In genomic region chr1:173297798-173298391, GRCh38 we compare ENCODE assay signal across 1 cellular context.
TF ChIP-seq lines count a peak whose summit lies in the region.

No MANE protein-coding gene starts in this region.

TF ChIP-seq in GM12878, 131 proteins besides CTCF, POLR2A, EP300 and RAD21 (continued from another document):
- TF ChIP-seq MTA2 (IDR thresholded peaks at IDR 0.05; ENCODE audit: low read depth) (peak; percentile 95), PKNOX1 (IDR thresholded peaks at IDR 0.05) (peak; percentile 82), EGR1 (IDR thresholded peaks at IDR 0.05; ENCODE audit: borderline replicate concordance in 1 of 2, low read depth in 2 of 2, low read length in 2 of 2) (no peak), MYC (IDR thresholded peaks at IDR 0.05; ENCODE audit: insufficient read depth, insufficient read length, insufficient replicate concordance, low read length, severe bottlenecking) (no peak), NR2F1 (conservative IDR thresholded peaks at IDR 0.05) (peak; percentile 92), MAX (IDR thresholded peaks at IDR 0.05; ENCODE audit: low read depth, low read length) (no peak), HDAC6 (IDR thresholded peaks at IDR 0.05; ENCODE audit: unreplicated experiment) (no peak), ATF3 (IDR thresholded peaks at IDR 0.05; ENCODE audit: borderline replicate concordance, extremely low read depth, low read depth, low read length) (no peak), MEF2A (IDR thresholded peaks at IDR 0.05; ENCODE audit: insufficient read depth, low read depth, low read length) (peak; percentile 80), CUX1 (IDR thresholded peaks at IDR 0.05; ENCODE audit: insufficient replicate concordance, low read depth, low read length) (peak; percentile 73), IRF3 (IDR thresholded peaks at IDR 0.05) (no peak), CHD2 (IDR thresholded peaks at IDR 0.05; ENCODE audit: borderline replicate concordance, low read depth, low read length) (0 out of 2 replicates have a peak, but pooled peaks have one; percentile 46), RELA (IDR thresholded peaks at IDR 0.05; ENCODE audit: borderline replicate concordance, partially characterized antibody) (peak; percentile 45), POLR2AphosphoS5 (IDR thresholded peaks at IDR 0.05; ENCODE audit: low read length) (no peak), FOXK2 (IDR thresholded peaks at IDR 0.05) (no peak), MYB (IDR thresholded peaks at IDR 0.05; ENCODE audit: borderline replicate concordance, low read depth, low read length) (no peak), CBX3 (IDR thresholded peaks at IDR 0.05; ENCODE audit: borderline replicate concordance, low read depth) (no peak), SUZ12 (IDR thresholded peaks at IDR 0.05; ENCODE audit: unreplicated experiment) (no peak), ETV6 (conservative IDR thresholded peaks at IDR 0.05 in 1 of 2, IDR thresholded peaks at IDR 0.05 in 1 of 2; ENCODE audit: borderline replicate concordance in 1 of 2, low read depth in 1 of 2) (peak in 1 of 2 experiments; percentile 93; a peak in 2 of 4 replicates), FOXM1 (IDR thresholded peaks at IDR 0.05; ENCODE audit: low read depth, low read length) (peak; percentile 94; the same call in 1 of the 2 replicates), ZBTB4 (CRISPR knock-in tag; IDR thresholded peaks at IDR 0.05) (no peak), POLR2AphosphoS2 (IDR thresholded peaks at IDR 0.05; ENCODE audit: low read depth, low read length) (no peak), SREBF1 (IDR thresholded peaks at IDR 0.05; ENCODE audit: low read length) (no peak), ZNF384 (IDR thresholded peaks at IDR 0.05; ENCODE audit: borderline replicate concordance, low read depth, low read length) (no peak), ELK1 (IDR thresholded peaks at IDR 0.05; ENCODE audit: low read depth, low read length) (no peak), TCF12 (IDR thresholded peaks at IDR 0.05; ENCODE audit: low read depth, low read length) (peak; percentile 18; the same call in 1 of the 2 replicates), NR2C2 (IDR thresholded peaks at IDR 0.05; ENCODE audit: borderline replicate concordance, control insufficient read depth, insufficient read length, low read depth) (no peak), ATF2 (IDR thresholded peaks at IDR 0.05; ENCODE audit: low read length) (peak; percentile 93), ESRRA (IDR thresholded peaks at IDR 0.05; ENCODE audit: low read length) (no peak), NFXL1 (IDR thresholded peaks at IDR 0.05; ENCODE audit: borderline replicate concordance) (no peak), STAT1 (conservative IDR thresholded peaks at IDR 0.05) (no peak), BCLAF1 (IDR thresholded peaks at IDR 0.05) (no peak), YBX1 (IDR thresholded peaks at IDR 0.05) (no peak), KDM1A (IDR thresholded peaks at IDR 0.05; ENCODE audit: borderline replicate concordance) (no peak), MTA3 (IDR thresholded peaks at IDR 0.05; ENCODE audit: borderline replicate concordance, low read length) (peak; percentile 97), YY1 (IDR thresholded peaks at IDR 0.05; ENCODE audit: low read depth, low read length) (no peak), PBX3 (IDR thresholded peaks at IDR 0.05; ENCODE audit: insufficient replicate concordance, low read depth, low read length) (peak; percentile 33), LARP7 (IDR thresholded peaks at IDR 0.05) (no peak), KAT2A (conservative IDR thresholded peaks at IDR 0.05; ENCODE audit: control insufficient read depth, low read depth, low read length) (no peak)
